Comparison of ENCODE assay signal across 9 cellular contexts in genomic region chr5:160260881-160261815, GRCh38. TPM values are rescaled to one million over a fixed set of nuclear protein-coding genes. Genes with fewer than 3 reads are reported as not detected.
DNase-seq lines count a peak whose midpoint lies in the region; ATAC-seq and TF ChIP-seq lines count a peak whose summit lies in the region.
"Had no signal": no experiment of that assay in that cellular context is flagged by ENCODE, and none has a peak within 500 bp of the region (broad histone marks: within the 10 kb centered on the region; RNA-seq: fewer than 3 reads in every experiment).

No MANE protein-coding gene starts in this region.

- H2AFZ ChIP-seq in MM.1S (ENCODE audit: low read length) = no peak overlapping the region

- CTCF ChIA-PET in naive thymus-derived CD4-positive, alpha-beta T cell (lab: Charles Lee) = no interaction called here

- no peak overlapping the region for H3K4me2 ChIP-seq in MM.1S (ENCODE audit: low read depth, low read length)

- POLR2A ChIA-PET in naive thymus-derived CD4-positive, alpha-beta T cell (lab: Charles Lee) = no interaction called here

- H3K27ac Mint-ChIP-seq in brain = peak overlapping the region in 4 of 5 experiments; percentile 23 to 96 (median 56)
- H3K27ac Mint-ChIP-seq in naive thymus-derived CD4-positive, alpha-beta T cell = no peak overlapping the region

- H3K4me1 ChIP-seq in naive thymus-derived CD4-positive, alpha-beta T cell (ENCODE audit: control insufficient read depth in 2 of 2, insufficient read depth in 2 of 2, low read length in 2 of 2) = no peaks in the 10 kb centered on the region
- no peaks in the 10 kb centered on the region for H3K4me1 ChIP-seq in MM.1S (ENCODE audit: low read length)

- ATAC-seq in HG03175 (IDR thresholded peaks at IDR 0.05; ENCODE audit: unreplicated experiment) = peak; percentile 44
- ATAC-seq in naive thymus-derived CD4-positive, alpha-beta T cell = peak; percentile 68

- no peaks in the 10 kb centered on the region for H3K27me3 ChIP-seq in naive thymus-derived CD4-positive, alpha-beta T cell (ENCODE audit: control insufficient read depth in 2 of 2, insufficient read depth in 2 of 2, low read length in 2 of 2)
- no peaks in the 10 kb centered on the region for H3K27me3 ChIP-seq in MM.1S (replicated peaks; ENCODE audit: insufficient read depth, low read length)

- peak overlapping the region in 1 of 5 experiments; percentile 2 for H3K4me3 Mint-ChIP-seq in brain
- no peak overlapping the region for H3K4me3 Mint-ChIP-seq in naive thymus-derived CD4-positive, alpha-beta T cell

- H3K9me3 Mint-ChIP-seq in brain = no peaks in the 10 kb centered on the region
- no peaks in the 10 kb centered on the region for H3K9me3 Mint-ChIP-seq in naive thymus-derived CD4-positive, alpha-beta T cell

- H3K9me3 ChIP-seq in naive thymus-derived CD4-positive, alpha-beta T cell (ENCODE audit: control insufficient read depth in 2 of 3, low read length in 3 of 3) = no peaks in the 10 kb centered on the region
- H3K9me3 ChIP-seq in MM.1S (replicated peaks; ENCODE audit: insufficient read depth, low read length) = no peaks in the 10 kb centered on the region

- H3K79me2 ChIP-seq in MM.1S (ENCODE audit: low read length) = no peaks in the 10 kb centered on the region

- H3K4me1 Mint-ChIP-seq in brain = peaks cover 47% of the 10 kb centered on the region
- H3K4me1 Mint-ChIP-seq in naive thymus-derived CD4-positive, alpha-beta T cell = peaks cover 0 to 11% (median 5%) of the 10 kb centered on the region in 7 donors

- DNase-seq in GM12865 (ENCODE audit: low read depth) (peak; percentile 64), NCI-H1048 (lab: John Stamatoyannopoulos, UW) (no peak), MM.1S (no peak), COLO829 (ENCODE audit: low spot score) (no peak)
- no peak for DNase-seq in naive thymus-derived CD4-positive, alpha-beta T cell
- DNase-seq in activated naive CD4-positive, alpha-beta T cell treated with anti-CD3 and anti-CD28 coated beads, Interleukin-2, amount 50 U/mL, for 16 hours = no peak

- H3K27me3 Mint-ChIP-seq in brain = peaks cover 3% of the 10 kb centered on the region
- peaks cover 0 to 15% (median 15%) of the 10 kb centered on the region in 5 donors for H3K27me3 Mint-ChIP-seq in naive thymus-derived CD4-positive, alpha-beta T cell

- H3K9me2 ChIP-seq in MM.1S (replicated peaks; ENCODE audit: insufficient read depth, low read length) = no peaks in the 10 kb centered on the region

- H3K36me3 ChIP-seq in naive thymus-derived CD4-positive, alpha-beta T cell (ENCODE audit: control insufficient read depth in 2 of 3, insufficient read depth in 3 of 3, low read length in 3 of 3) = no peaks in the 10 kb centered on the region
- no peaks in the 10 kb centered on the region for H3K36me3 ChIP-seq in MM.1S (replicated peaks; ENCODE audit: insufficient read depth, low read length)

- TF ChIP-seq CTCF in GM12865 (IDR thresholded peaks at IDR 0.05; ENCODE audit: insufficient read depth, low read depth, low read length, missing control alignments) (no peak), brain (conservative IDR thresholded peaks at IDR 0.05) (no peak), MM.1S (IDR thresholded peaks at IDR 0.05; ENCODE audit: low read length) (no peak)

- intact Hi-C loops in naive thymus-derived CD4-positive, alpha-beta T cell (cut with micrococcal nuclease) = no loop called here

- peaks cover 19% of the 10 kb centered on the region for H3K36me3 Mint-ChIP-seq in brain
- H3K36me3 Mint-ChIP-seq in naive thymus-derived CD4-positive, alpha-beta T cell = no peaks in the 10 kb centered on the region

- H3K9ac ChIP-seq in MM.1S (ENCODE audit: low read length) = no peak overlapping the region

- no peak overlapping the region for H3K27ac ChIP-seq in naive thymus-derived CD4-positive, alpha-beta T cell (ENCODE audit: low read depth, low read length)
- H3K27ac ChIP-seq in MM.1S (ENCODE audit: low read length) = no peak overlapping the region

- no peaks in the 10 kb centered on the region for H3F3A ChIP-seq in MM.1S (ENCODE audit: insufficient read depth, low read length)

- no peaks in the 10 kb centered on the region for H4K20me1 ChIP-seq in MM.1S (ENCODE audit: insufficient read depth, low read length)

- H3K4me3 ChIP-seq in GM12865 (ENCODE audit: low read depth, low read length) (no peak overlapping the region), MM.1S (ENCODE audit: low read length) (no peak overlapping the region)
- H3K4me3 ChIP-seq in naive thymus-derived CD4-positive, alpha-beta T cell (ENCODE audit: low read length) = no peak overlapping the region

RNA-seq across cellular contexts. Expression of gene FABP6, which starts 31.8 kb away (rescaled TPM):
- 7.7 TPM for polyA plus RNA-seq in brain (ENCODE audit: insufficient read depth, low read depth, low replicate concordance)
- under 1 TPM in 1 of 5 experiments, not detected in 4; 0.60 TPM for total RNA-seq in naive thymus-derived CD4-positive, alpha-beta T cell
- not detected for polyA plus RNA-seq in naive thymus-derived CD4-positive, alpha-beta T cell
- polyA plus RNA-seq: adipose tissue had no signal

RNA-seq across cellular contexts. Expression of gene CCNJL, which starts 51.2 kb away (rescaled TPM):
- 8.4 TPM for polyA plus RNA-seq in brain (ENCODE audit: insufficient read depth, low read depth, low replicate concordance)
- 1 to 10 TPM in 1 of 5 experiments, under 1 TPM in 1, not detected in 3; 0.42 to 2.3 TPM for total RNA-seq in naive thymus-derived CD4-positive, alpha-beta T cell
- not detected for polyA plus RNA-seq in naive thymus-derived CD4-positive, alpha-beta T cell

Comparison
In these comparisons a context has a peak if more than half of its experiments do, and no peak if none do; other contexts are left out.
1. H3K27ac Mint-ChIP-seq: peak in brain (4 of 5); none in naive thymus-derived CD4-positive, alpha-beta T cell (0 of 9).